Comparison of ENCODE assay signal across 1 cellular context in genomic region chr14:99603471-99603933, GRCh38.
TF ChIP-seq lines count a peak whose summit lies in the region.

No MANE protein-coding gene starts in this region.

TF ChIP-seq in K562, 482 proteins besides CTCF, POLR2A, EP300 and RAD21 (continued from another document):
- TF ChIP-seq PRDM10 (IDR thresholded peaks at IDR 0.05; ENCODE audit: partially characterized antibody), result no peak
- TF ChIP-seq MAX (CRISPR knock-in tag; IDR thresholded peaks at IDR 0.05), result peak; percentile 92
- no peak for TF ChIP-seq ZNF444 (CRISPR knock-in tag; IDR thresholded peaks at IDR 0.05)
- no peak for TF ChIP-seq SNAPC5 (CRISPR knock-in tag; IDR thresholded peaks at IDR 0.05)
- peak; percentile 64 for TF ChIP-seq ZNF263 (CRISPR knock-in tag; IDR thresholded peaks at IDR 0.05; ENCODE audit: borderline replicate concordance)
- no peak for TF ChIP-seq MLX (CRISPR knock-in tag; conservative IDR thresholded peaks at IDR 0.05)
- TF ChIP-seq SP1 (CRISPR knock-in tag; IDR thresholded peaks at IDR 0.05), result no peak
- 0 out of 2 replicates have a peak, but pooled peaks have one; percentile 16 for TF ChIP-seq RNF2 (IDR thresholded peaks at IDR 0.05)
- TF ChIP-seq KLF1 (tag; IDR thresholded peaks at IDR 0.05), result no peak
- peak; percentile 50 for TF ChIP-seq RBFOX2 (IDR thresholded peaks at IDR 0.05; ENCODE audit: low read depth, low read length)
- no peak for TF ChIP-seq SIN3A (IDR thresholded peaks at IDR 0.05; ENCODE audit: borderline replicate concordance in 2 of 2, control insufficient read depth in 1 of 2, low read depth in 2 of 2, low read length in 2 of 2)
- peak; percentile 81 for TF ChIP-seq ZNF511 (CRISPR knock-in tag; IDR thresholded peaks at IDR 0.05)
- no peak for TF ChIP-seq BRCA1 (IDR thresholded peaks at IDR 0.05)
- no peak for TF ChIP-seq BRCA1 (CRISPR knock-in tag; IDR thresholded peaks at IDR 0.05)
- no peak for TF ChIP-seq C11orf30 (IDR thresholded peaks at IDR 0.05; ENCODE audit: low read depth)
- peak; percentile 60 for TF ChIP-seq ZFX (CRISPR knock-in tag; IDR thresholded peaks at IDR 0.05)
- TF ChIP-seq FOXM1 (IDR thresholded peaks at IDR 0.05; ENCODE audit: low read depth), result no peak
- TF ChIP-seq FOXM1 (CRISPR knock-in tag; IDR thresholded peaks at IDR 0.05; ENCODE audit: low read depth), result peak; percentile 47; the same call in 1 of the 2 replicates
- peak; percentile 95 for TF ChIP-seq NR3C1 (CRISPR knock-in tag; IDR thresholded peaks at IDR 0.05)
- TF ChIP-seq PTTG1 (tag; IDR thresholded peaks at IDR 0.05; ENCODE audit: low read depth), result no peak
- no peak for TF ChIP-seq TCFL5 (CRISPR knock-in tag; conservative IDR thresholded peaks at IDR 0.05)
- TF ChIP-seq ZNF445 (CRISPR knock-in tag; IDR thresholded peaks at IDR 0.05; ENCODE audit: low read depth), result no peak
- TF ChIP-seq POU5F1 (IDR thresholded peaks at IDR 0.05; ENCODE audit: borderline replicate concordance, low read depth, low read length, partially characterized antibody), result no peak
- TF ChIP-seq CCNT2 (IDR thresholded peaks at IDR 0.05; ENCODE audit: borderline replicate concordance, extremely low read depth, insufficient read length, low read depth, low read length), result peak; percentile 11
- no peak for TF ChIP-seq ZC3H4 (CRISPR knock-in tag; IDR thresholded peaks at IDR 0.05; ENCODE audit: borderline replicate concordance)
- no peak for TF ChIP-seq DLX4 (CRISPR knock-in tag; IDR thresholded peaks at IDR 0.05)
- TF ChIP-seq FOXP4 (CRISPR knock-in tag; IDR thresholded peaks at IDR 0.05; ENCODE audit: borderline replicate concordance), result peak; percentile 88; the same call in 1 of the 2 replicates
- TF ChIP-seq ZNF785 (CRISPR knock-in tag; IDR thresholded peaks at IDR 0.05), result no peak
- TF ChIP-seq SIN3B (IDR thresholded peaks at IDR 0.05; ENCODE audit: low read depth), result no peak
- TF ChIP-seq TCF7L2 (IDR thresholded peaks at IDR 0.05; ENCODE audit: low read depth, low read length), result no peak
- TF ChIP-seq E2F5 (CRISPR knock-in tag; IDR thresholded peaks at IDR 0.05), result peak; percentile 85; the same call in 1 of the 2 replicates
